ENCODE assay signal across 19 cellular contexts in the genomic region with DNA sequence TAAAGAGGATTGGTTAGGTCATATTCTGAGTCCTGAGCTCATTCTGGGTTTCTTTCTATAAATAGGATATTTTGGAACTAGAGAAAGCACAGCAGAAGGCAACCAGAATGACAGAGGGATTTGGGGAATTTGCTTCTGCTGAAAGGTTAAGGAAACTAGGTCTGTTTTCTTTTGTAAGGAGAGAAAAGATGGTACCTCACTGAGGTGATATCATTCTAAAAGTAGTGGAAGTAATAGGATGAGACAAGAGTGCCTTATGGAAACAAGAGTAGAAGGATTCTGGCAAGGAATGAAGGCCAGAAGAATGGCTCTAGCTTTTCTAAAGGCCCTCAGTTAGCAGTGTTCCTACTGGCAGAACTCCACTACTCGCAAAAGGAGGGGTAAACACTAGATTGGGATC. TPM values are rescaled to one million over a fixed set of nuclear protein-coding genes. Genes with fewer than 3 reads are reported as not detected.
DNase-seq lines count a peak whose midpoint lies in the region; ATAC-seq lines count a peak whose summit lies in the region.
"Had no signal": no experiment of that assay in that cellular context is flagged by ENCODE, and none has a peak within 500 bp of the region (broad histone marks: within the 10 kb centered on the region; RNA-seq: fewer than 3 reads in every experiment).

No MANE protein-coding gene starts in this region.

- in situ Hi-C loops in G401 (cut with HindIII; ENCODE audit: low sequenced_read_pairs), result no loop called here

- no peak for ATAC-seq in HG02970 (IDR thresholded peaks at IDR 0.05; ENCODE audit: low FRiP score, unreplicated experiment)
- ATAC-seq: GM12878 had no signal

- DNase-seq in G401 (ENCODE audit: low spot score) (peak; percentile 77), cerebellum (ENCODE audit: low spot score) (peak; percentile 70), LoVo (ENCODE audit: low spot score) (no peak), iPS-NIHi7 (ENCODE audit: extremely low spot score) (no peak)
- DNase-seq: 8988T; ACHN; BE2C; CD4-positive, alpha-beta memory T cell; CD4-positive, CD25-positive, alpha-beta regulatory T cell; CD8-positive, alpha-beta memory T cell; COR-L47; DMS 273 treated with DMSO at 0.1 percent for 48 hours; DMS153; DMS53; DMS79; DND-41; GDM1 had no signal

RNA-seq across cellular contexts. Expression of a gene that starts 26.7 kb away (rescaled TPM):
- 20.2 and 29.8 TPM in 2 replicates for total RNA-seq in G401 (2014; rRNA removed; shearing (Covaris generic))
- 1.5 TPM for total RNA-seq in cerebellum
- total RNA-seq: CD4-positive, alpha-beta memory T cell; CD4-positive, CD25-positive, alpha-beta regulatory T cell; CD8-positive, alpha-beta memory T cell had no signal

Comparison
In these comparisons a context has a peak if more than half of its experiments do, and no peak if none do; other contexts are left out.
1. DNase-seq: peak in G401 (single experiment) and cerebellum (single experiment); none in LoVo (single experiment) and iPS-NIHi7 (single experiment).